ENCODE assay signal across 8 cellular contexts in the genomic region with DNA sequence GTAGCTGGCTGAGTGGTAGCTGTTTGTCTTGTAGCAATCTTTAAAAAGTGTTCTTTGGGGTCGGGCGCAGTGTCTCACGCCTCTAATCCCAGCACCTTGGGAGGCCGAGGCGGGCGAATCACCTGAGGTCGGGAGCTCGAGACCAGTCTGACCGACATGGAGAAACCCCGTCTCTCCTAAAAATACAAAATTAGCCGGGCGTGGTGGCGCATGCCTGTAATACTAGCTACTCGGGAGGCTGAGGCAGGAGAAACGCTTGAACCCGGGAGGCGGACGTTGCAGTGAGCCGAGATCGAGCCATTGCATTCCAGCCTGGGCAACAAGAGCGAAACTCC. TPM values are rescaled to one million over a fixed set of nuclear protein-coding genes. Genes with fewer than 3 reads are reported as not detected.
DNase-seq lines count a peak whose midpoint lies in the region; ATAC-seq, FAIRE-seq and TF ChIP-seq lines count a peak whose summit lies in the region.
"Not testable (repeated sequence)": the region's sequence is repeated elsewhere in the genome, so short reads cannot be mapped to it uniquely, and the experiment has no call there.

No MANE protein-coding gene starts in this region.

- peak overlapping the region; percentile 78 for H3K9ac ChIP-seq in GM12878 (ENCODE audit: control insufficient read depth, insufficient read depth, low read length)

- TF ChIP-seq RAD21 in GM12878 (IDR thresholded peaks at IDR 0.05; ENCODE audit: insufficient read depth, low read depth, low read length): not testable (repeated sequence)

- not testable (repeated sequence) for TF ChIP-seq POLR2A in GM12878 (IDR thresholded peaks at IDR 0.05; ENCODE audit: low read depth, low read length); spleen (IDR thresholded peaks at IDR 0.05)

- peak overlapping the region; percentile 98 for H2AFZ ChIP-seq in GM12878 (ENCODE audit: control insufficient read depth, low read depth, low read length)

- TF ChIP-seq CTCF in BE2C (IDR thresholded peaks at IDR 0.05; ENCODE audit: low read depth, low read length); GM12878 (IDR thresholded peaks at IDR 0.05 in 2 of 3, conservative IDR thresholded peaks at IDR 0.05 in 1 of 3; ENCODE audit: control insufficient read depth in 2 of 3, extremely low read depth in 1 of 3, insufficient read depth in 1 of 3, low read depth in 3 of 3, low read length in 3 of 3); foreskin fibroblast (IDR thresholded peaks at IDR 0.05; ENCODE audit: low read depth, low read length); mucosa of descending colon (IDR thresholded peaks at IDR 0.05); spleen (IDR thresholded peaks at IDR 0.05 in 8 of 11, conservative IDR thresholded peaks at IDR 0.05 in 3 of 11): not testable (repeated sequence)

- SMC1A ChIA-PET in GM12878 (lab: Charles Lee; ENCODE audit: uncharacterized antibody, unreplicated experiment): interaction anchor here (0.8 to 6.4 kb wide), 13 partner anchors 11 to 268 kb away, joined by 3 to 80 read pairs (median 4); partner anchors contain the start of gene CASP10

- CTCF ChIA-PET in T-cell (lab: Charles Lee): interaction anchor here (0.6 to 5.1 kb wide), 17 partner anchors 11 to 269 kb away, joined by 3 to 66 read pairs (median 5); partner anchors contain the start of genes CASP10 (in 1 of the 2), CLK1 (in 1 of the 2), HYCC2 (in 1 of the 2) and NDUFB3 (in 1 of the 2)
- CTCF ChIA-PET in GM12878 (lab: Yijun Ruan, JAX): interaction anchor here (0.7 to 13.4 kb wide), 23 partner anchors 8 to 269 kb away, joined by 3 to 154 read pairs (median 6); partner anchors contain the start of genes CASP10, CLK1, HYCC2 and NDUFB3

- peak overlapping the region; percentile 97 to 99 (median 98) for H3K4me3 Mint-ChIP-seq in T-cell

- H3K36me3 ChIP-seq in BE2C; GM12878 (ENCODE audit: control insufficient read depth in 2 of 2, insufficient read depth in 2 of 2, low read length in 1 of 2); mucosa of descending colon (ENCODE audit: low read depth); spleen: not testable (repeated sequence)

- H3K27me3 ChIP-seq in BE2C; GM12878 (replicated peaks in 1 of 2; ENCODE audit: control insufficient read depth in 2 of 2, insufficient read depth in 2 of 2, low read length in 1 of 2); spleen (replicated peaks in 1 of 7): not testable (repeated sequence)

- peak; percentile 17 for ATAC-seq in GM19438 (IDR thresholded peaks at IDR 0.05; ENCODE audit: low read depth, unreplicated experiment)
- ATAC-seq in HG03175 (IDR thresholded peaks at IDR 0.05; ENCODE audit: unreplicated experiment): peak; percentile 4
- ATAC-seq in T-cell (replicated peaks in 1 of 4): peak in 3 of 4 experiments; percentile 14 to 18 (median 15)
- peak; percentile 9 for ATAC-seq in GM12878
- ATAC-seq in mucosa of descending colon: not testable (repeated sequence)

- not testable (repeated sequence) for H3K27me3 Mint-ChIP-seq in T-cell

- H3K4me1 Mint-ChIP-seq in T-cell: peaks cover 71 to 74% (median 72%) of the 10 kb centered on the region in 3 donors

- not testable (repeated sequence) for H3K9me3 Mint-ChIP-seq in T-cell

- H3K4me1 ChIP-seq in BE2C; GM12878 (ENCODE audit: control insufficient read depth, insufficient read depth, low read length): not testable (repeated sequence)
- peaks cover 33% of the 10 kb centered on the region for H3K4me1 ChIP-seq in mucosa of descending colon (ENCODE audit: low read depth)
- H3K4me1 ChIP-seq in spleen: peaks cover 10 to 76% (median 41%) of the 10 kb centered on the region in 6 donors

- not testable (repeated sequence) for H3K36me3 Mint-ChIP-seq in T-cell

- H3K27ac ChIP-seq in GM12878 (ENCODE audit: control insufficient read depth, insufficient read depth) (peak overlapping the region; percentile 67), spleen (peak overlapping the region; percentile 83 to 95 (median 92))

- under 1% methylated on average over 16 of the region's 21 CpGs for WGBS in GM12878 (ENCODE audit: insufficient coverage, insufficient replicate concordance, low lambda C conversion rate, missing lambda C conversion rate)
- 0 to 1% (median 0%) methylated on average over 21 of the region's 21 CpGs for WGBS in spleen, 5 donors

- RAD21 ChIA-PET in GM12878 (lab: Charles Lee; ENCODE audit: unreplicated experiment): interaction anchor here (1.0 to 5.5 kb wide), 13 partner anchors 13 to 269 kb away, joined by 3 to 62 read pairs (median 6); no protein-coding TSS in a partner anchor

- in situ Hi-C loops in GM12878 (cut with MboI): not testable (repeated sequence)

- peaks cover 46% of the 10 kb centered on the region for H3K79me2 ChIP-seq in GM12878 (ENCODE audit: control insufficient read depth, insufficient read depth, low read length)

- FAIRE-seq in GM12878 (lab: Jason Lieb, UNC): not testable (repeated sequence)

- POLR2A ChIA-PET in T-cell (lab: Charles Lee): interaction anchor here (0.6 to 2.0 kb wide), 9 partner anchors 8 to 482 kb away, joined by 3 to 8 read pairs (median 3); partner anchors contain the start of gene CLK1 (in 1 of the 2)
- POLR2A ChIA-PET in GM12878 (lab: Charles Lee): interaction anchor here (0.6 to 2.4 kb wide), 16 partner anchors 8 to 186 kb away, joined by 3 to 7 read pairs (median 4); partner anchors contain the start of genes CFLAR, CLK1, NIF3L1 and PPIL3

- not testable (repeated sequence) for H4K20me1 ChIP-seq in GM12878 (ENCODE audit: control insufficient read depth, insufficient read depth)

- DNase-seq in BE2C; T-cell; GM12878 (ENCODE audit: low read depth, low spot score); foreskin fibroblast; mucosa of descending colon: not testable (repeated sequence)
- DNase-seq in spleen: peak; percentile 81

- H3K4me3 ChIP-seq in BE2C (ENCODE audit: low read depth, low read length): peak overlapping the region; percentile 70
- peak overlapping the region; percentile 99 for H3K4me3 ChIP-seq in GM12878
- H3K4me3 ChIP-seq in foreskin fibroblast (ENCODE audit: low read depth in 1 of 2, low read length in 2 of 2): peak overlapping the region; percentile 62 to 83
- H3K4me3 ChIP-seq in mucosa of descending colon: peak overlapping the region; percentile 74
- peak overlapping the region; percentile 82 to 99 (median 94) for H3K4me3 ChIP-seq in spleen

- not testable (repeated sequence) for TF ChIP-seq EP300 in GM12878 (IDR thresholded peaks at IDR 0.05; ENCODE audit: borderline replicate concordance in 1 of 2, control insufficient read depth in 1 of 2, low read depth in 2 of 2, low read length in 2 of 2)

- intact Hi-C loops in GM12878 (cut with micrococcal nuclease; ENCODE audit: unreplicated experiment): loop anchor here (1.0 to 5.0 kb wide), 4 partner anchors 105 to 268 kb away; partner anchors contain the start of gene CFLAR
- intact Hi-C loops in mucosa of descending colon (cut with DNase I, micrococcal nuclease): loop anchor here in 1 of 2 donors (5.0 kb wide), 1 partner anchor 103 kb away; no protein-coding TSS in a partner anchor
- intact Hi-C loops in spleen (cut with DNase I; ENCODE audit: low total_unique reads): not testable (repeated sequence)

- BruUV-seq in GM12878 (replicated peaks; lab: Mats Ljungman, UMichigan): not testable (repeated sequence)

- peak overlapping the region; percentile 94 for H3K4me2 ChIP-seq in GM12878 (ENCODE audit: control insufficient read depth, insufficient read depth)

- not testable (repeated sequence) for H3K9me3 ChIP-seq in BE2C; GM12878 (replicated peaks; ENCODE audit: control insufficient read depth, insufficient read depth, low read length); mucosa of descending colon; spleen

- peak overlapping the region; percentile 98 to 100 for H3K27ac Mint-ChIP-seq in T-cell

TF ChIP-seq in GM12878, 131 proteins besides CTCF, POLR2A, EP300 and RAD21 (continues in another document):
- TF ChIP-seq MTA3 (IDR thresholded peaks at IDR 0.05; ENCODE audit: borderline replicate concordance, low read length) (0 out of 2 replicates have a peak, but pooled peaks have one; percentile 6), RCOR1 (conservative IDR thresholded peaks at IDR 0.05; ENCODE audit: low read depth, low read length) (0 out of 2 replicates have a peak, but pooled peaks have one; percentile 35)

RNA-seq across cellular contexts. Expression of gene ORC2, which starts 0.4 kb away (rescaled TPM):
- polyA plus RNA-seq in BE2C (2012; ENCODE audit: insufficient read depth, insufficient read length, low read depth): 15.9 TPM
- total RNA-seq in T-cell (10 to 100 TPM; 29.9 to 52.4 (median 50.6) TPM), GM12878 (2014; rRNA removed) (17.2 and 21.5 TPM in 2 replicates), GM12878 (2014; rRNA removed; fragmentation: Illumina TruSeq; extraction: Trizol) (22.5 and 25.2 TPM in 2 replicates), GM12878 (2021) (33.1 and 36.9 TPM in 2 replicates), mucosa of descending colon (10 to 100 TPM; 29.6 to 51.1 (median 32.2) TPM), spleen (10 to 100 TPM; 20.5 to 39.1 (median 35.7) TPM)
- 38.5 and 43.8 TPM in 2 replicates for total RNA-seq in GM12878 (2013; cell fraction: nucleolus; rRNA removed)
- polyA plus RNA-seq in GM12878 (2011; ENCODE audit: low read depth): 4.0 TPM
- polyA plus RNA-seq in GM12878 (2011; rRNA removed) (11.5 and 12.9 TPM in 2 replicates), GM12878 (2014; fragmentation: Illumina TruSeq; extraction: Trizol) (20.9 and 26.0 TPM in 2 replicates), GM12878 (2014; fragmentation: Nextera tagmentation; extraction: Ambion mirVana) (1 to 10 TPM; 6.1 to 6.7 TPM), GM12878 (2014; rRNA removed) (11.6 and 14.1 TPM in 2 replicates), GM12878 (2016; fragmentation: Nextera tagmentation; extraction: Ambion mirVana) (10 to 100 TPM; 18.1 to 19.5 TPM), spleen (10 to 100 TPM in 1 of 3 donors, 1 to 10 TPM in 2; 6.9 to 14.5 (median 8.0) TPM)
- 4.3 and 5.9 TPM in 2 replicates for polyA plus RNA-seq in GM12878 (2011; cell fraction: cytosol; rRNA removed)
- polyA plus RNA-seq in GM12878 (2011; cell fraction: nucleus; rRNA removed): 11.7 and 18.2 TPM in 2 replicates
- 6.9 and 11.3 TPM in 2 replicates for polyA plus RNA-seq in GM12878 (2012)
- 6.9 and 8.6 TPM in 2 replicates for polyA minus RNA-seq in GM12878 (2011; rRNA and poly(A)+ RNA removed)
- 5.2 and 6.8 TPM in 2 replicates for polyA minus RNA-seq in GM12878 (2011; cell fraction: cytosol; rRNA and poly(A)+ RNA removed)
- 7.1 and 11.7 TPM in 2 replicates for polyA minus RNA-seq in GM12878 (2011; cell fraction: nucleus; rRNA and poly(A)+ RNA removed)
